1 cellular context compared by ENCODE assay signal in the genomic region with DNA sequence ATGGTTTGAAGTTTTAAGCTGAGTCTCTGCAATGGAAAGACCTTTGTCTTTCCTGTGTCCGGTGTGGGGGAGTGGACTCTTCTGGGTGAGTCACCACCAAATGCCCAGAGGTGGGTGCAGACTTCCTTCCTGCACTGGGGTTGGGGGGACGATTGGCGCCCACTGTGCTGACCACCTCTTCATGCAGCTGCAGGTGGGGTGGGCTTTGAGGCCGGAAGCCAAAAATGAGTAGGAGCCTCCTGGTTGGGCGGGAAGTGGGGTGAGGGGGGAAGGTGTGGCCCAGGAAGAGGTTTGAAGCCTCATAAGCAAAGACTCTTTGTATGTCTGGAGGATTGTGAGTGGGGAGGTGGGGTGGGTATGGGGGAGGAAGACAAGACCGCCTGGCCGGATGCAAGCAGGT.
TF ChIP-seq lines count a peak whose summit lies in the region.

No MANE protein-coding gene starts in this region.

TF ChIP-seq in K562, 482 proteins besides CTCF, POLR2A, EP300 and RAD21 (continued from another document):
- TF ChIP-seq TRIM24 (IDR thresholded peaks at IDR 0.05): 0 out of 4 replicates have a peak, but pooled peaks of 1 of the 2 experiments have one; percentile 17
- TF ChIP-seq TAF15 (IDR thresholded peaks at IDR 0.05; ENCODE audit: low read depth, low read length): no peak
- TF ChIP-seq NFYB (IDR thresholded peaks at IDR 0.05; ENCODE audit: extremely low read depth, insufficient read length): no peak
- no peak for TF ChIP-seq NR2C1 (IDR thresholded peaks at IDR 0.05)
- TF ChIP-seq NR2C1 (tag; IDR thresholded peaks at IDR 0.05): no peak
- peak; percentile 79 for TF ChIP-seq SMARCE1 (IDR thresholded peaks at IDR 0.05)
- TF ChIP-seq ZBTB7A (IDR thresholded peaks at IDR 0.05; ENCODE audit: borderline replicate concordance, control insufficient read depth, low read depth, low read length): peak; percentile 82
- no peak for TF ChIP-seq PHB (CRISPR knock-in tag; IDR thresholded peaks at IDR 0.05)
- TF ChIP-seq ETV6 (IDR thresholded peaks at IDR 0.05; ENCODE audit: borderline replicate concordance in 1 of 2, low read depth in 2 of 2, low read length in 1 of 2): 0 out of 4 replicates have a peak, but pooled peaks of 1 of the 2 experiments have one; percentile 42
- no peak for TF ChIP-seq ETV6 (CRISPR knock-in tag; IDR thresholded peaks at IDR 0.05; ENCODE audit: borderline replicate concordance)
- peak; percentile 84 for TF ChIP-seq DPF2 (IDR thresholded peaks at IDR 0.05)
- TF ChIP-seq, protein P1, sequence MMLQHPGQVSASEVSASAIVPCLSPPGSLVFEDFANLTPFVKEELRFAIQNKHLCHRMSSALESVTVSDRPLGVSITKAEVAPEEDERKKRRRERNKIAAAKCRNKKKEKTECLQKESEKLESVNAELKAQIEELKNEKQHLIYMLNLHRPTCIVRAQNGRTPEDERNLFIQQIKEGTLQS (IDR thresholded peaks at IDR 0.05): peak; percentile 82
- TF ChIP-seq, protein P1 (CRISPR knock-in tag; conservative IDR thresholded peaks at IDR 0.05): no peak
- TF ChIP-seq ZNF589 (CRISPR knock-in tag; IDR thresholded peaks at IDR 0.05; ENCODE audit: low read depth): no peak
- 0 out of 2 replicates have a peak, but pooled peaks have one; percentile 29 for TF ChIP-seq SMAD4 (CRISPR knock-in tag; conservative IDR thresholded peaks at IDR 0.05)
- peak; percentile 79 for TF ChIP-seq EGR1 (conservative IDR thresholded peaks at IDR 0.05)
- TF ChIP-seq, protein P2, sequence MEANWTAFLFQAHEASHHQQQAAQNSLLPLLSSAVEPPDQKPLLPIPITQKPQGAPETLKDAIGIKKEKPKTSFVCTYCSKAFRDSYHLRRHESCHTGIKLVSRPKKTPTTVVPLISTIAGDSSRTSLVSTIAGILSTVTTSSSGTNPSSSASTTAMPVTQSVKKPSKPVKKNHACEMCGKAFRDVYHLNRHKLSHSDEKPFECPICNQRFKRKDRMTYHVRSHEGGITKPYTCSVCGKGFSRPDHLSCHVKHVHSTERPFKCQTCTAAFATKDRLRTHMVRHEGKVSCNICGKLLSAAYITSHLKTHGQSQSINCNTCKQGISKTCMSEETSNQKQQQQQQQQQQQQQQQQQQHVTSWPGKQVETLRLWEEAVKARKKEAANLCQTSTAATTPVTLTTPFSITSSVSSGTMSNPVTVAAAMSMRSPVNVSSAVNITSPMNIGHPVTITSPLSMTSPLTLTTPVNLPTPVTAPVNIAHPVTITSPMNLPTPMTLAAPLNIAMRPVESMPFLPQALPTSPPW (CRISPR knock-in tag; IDR thresholded peaks at IDR 0.05): 0 out of 2 replicates have a peak, but pooled peaks have one; percentile 37
- no peak for TF ChIP-seq ZNF311 (CRISPR knock-in tag; IDR thresholded peaks at IDR 0.05)
- peak; percentile 64; the same call in 1 of the 2 replicates for TF ChIP-seq JUN (IDR thresholded peaks at IDR 0.05; ENCODE audit: borderline replicate concordance, low read depth, low read length)
- TF ChIP-seq JUN (CRISPR knock-in tag; IDR thresholded peaks at IDR 0.05; ENCODE audit: borderline replicate concordance): no peak
- TF ChIP-seq SPI1 (IDR thresholded peaks at IDR 0.05; ENCODE audit: borderline replicate concordance, low read depth, low read length): 0 out of 2 replicates have a peak, but pooled peaks have one; percentile 26
- TF ChIP-seq ETV5 (CRISPR knock-in tag; IDR thresholded peaks at IDR 0.05; ENCODE audit: low read depth): 0 out of 2 replicates have a peak, but pooled peaks have one; percentile 50
- no peak for TF ChIP-seq STAT5B (CRISPR knock-in tag; IDR thresholded peaks at IDR 0.05)
- peak; percentile 70 for TF ChIP-seq ETV1 (tag; conservative IDR thresholded peaks at IDR 0.05; ENCODE audit: low read depth)
- TF ChIP-seq, protein P3, sequence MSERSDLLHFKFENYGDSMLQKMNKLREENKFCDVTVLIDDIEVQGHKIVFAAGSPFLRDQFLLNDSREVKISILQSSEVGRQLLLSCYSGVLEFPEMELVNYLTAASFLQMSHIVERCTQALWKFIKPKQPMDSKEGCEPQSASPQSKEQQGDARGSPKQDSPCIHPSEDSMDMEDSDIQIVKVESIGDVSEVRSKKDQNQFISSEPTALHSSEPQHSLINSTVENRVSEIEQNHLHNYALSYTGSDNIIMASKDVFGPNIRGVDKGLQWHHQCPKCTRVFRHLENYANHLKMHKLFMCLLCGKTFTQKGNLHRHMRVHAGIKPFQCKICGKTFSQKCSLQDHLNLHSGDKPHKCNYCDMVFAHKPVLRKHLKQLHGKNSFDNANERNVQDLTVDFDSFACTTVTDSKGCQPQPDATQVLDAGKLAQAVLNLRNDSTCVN (CRISPR knock-in tag; IDR thresholded peaks at IDR 0.05): no peak
